ENCODE assay signal across 21 cellular contexts in the genomic region with DNA sequence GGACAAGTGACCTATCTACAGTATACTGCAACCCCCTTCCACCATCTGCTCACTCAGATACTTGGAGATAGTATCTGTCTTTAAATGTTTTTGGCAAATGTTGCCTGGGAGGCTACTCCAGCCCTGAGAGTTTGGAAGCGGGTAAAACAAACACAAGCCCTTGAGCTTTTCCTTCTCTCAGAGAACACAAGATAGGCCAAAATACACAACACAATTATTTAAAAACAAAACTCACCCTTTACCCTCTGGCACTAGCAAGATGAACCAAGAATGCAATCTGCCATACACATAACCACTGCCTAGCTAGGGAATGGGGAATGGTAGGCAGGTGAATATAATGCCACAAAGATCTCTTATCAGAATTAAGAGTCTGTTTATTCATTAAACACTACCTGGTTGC.
DNase-seq lines count a peak whose midpoint lies in the region; ATAC-seq, FAIRE-seq and TF ChIP-seq lines count a peak whose summit lies in the region.
"Had no signal": no experiment of that assay in that cellular context is flagged by ENCODE, and none has a peak within 500 bp of the region (broad histone marks: within the 10 kb centered on the region; RNA-seq: fewer than 3 reads in every experiment).

No MANE protein-coding gene starts in this region.

- no peaks in the 10 kb centered on the region for H4K20me1 ChIP-seq in HepG2 (ENCODE audit: insufficient read depth, low read length)

- no peak overlapping the region for H3K4me2 ChIP-seq in HepG2 (ENCODE audit: low read depth, low read length)
- H3K4me2 ChIP-seq: GM23338 had no signal

- H3K27me3 ChIP-seq in right lobe of liver (peaks cover 0 to 2% of the 10 kb centered on the region in 2 donors), HepG2 (ENCODE audit: control insufficient read depth in 1 of 2, insufficient read depth in 2 of 2, low read length in 2 of 2) (no peaks in the 10 kb centered on the region)

- no peaks in the 10 kb centered on the region for H3K79me2 ChIP-seq in HepG2 (ENCODE audit: insufficient read depth, low read length)

- no peak for TF ChIP-seq POLR2A in right lobe of liver (IDR thresholded peaks at IDR 0.05)
- no peak for TF ChIP-seq POLR2A in HepG2 (IDR thresholded peaks at IDR 0.05; ENCODE audit: insufficient read depth in 1 of 2, low read depth in 2 of 2, low read length in 2 of 2)
- TF ChIP-seq POLR2A in erythroblast (IDR thresholded peaks at IDR 0.05; ENCODE audit: low read length): no peak

- CTCF ChIA-PET in HepG2 (lab: Yijun Ruan, JAX; ENCODE audit: low intra/inter-chr PET ratio, low total read pairs): no interaction called here

- no TSS peak for BruUV-seq in HepG2 (replicated peaks; lab: Mats Ljungman, UMichigan)

- no peaks in the 10 kb centered on the region for H3K36me3 ChIP-seq in right lobe of liver
- no peaks in the 10 kb centered on the region for H3K36me3 ChIP-seq in HepG2 (replicated peaks in 1 of 2; ENCODE audit: control insufficient read depth in 1 of 2, insufficient read depth in 2 of 2, low read length in 2 of 2)

- in situ Hi-C loops in HepG2 (cut with HindIII; ENCODE audit: extremely low pct_ligation_motif_present, low pct_unique_long_range_greater_than_20kb): no loop called here

- TF ChIP-seq EP300 in HepG2 (IDR thresholded peaks at IDR 0.05; ENCODE audit: low read depth in 2 of 2, low read length in 2 of 2) (no peak), HepG2 (CRISPR knock-in tag; IDR thresholded peaks at IDR 0.05; ENCODE audit: borderline replicate concordance) (no peak)

- intact Hi-C loops in right lobe of liver (cut with DNase I): no loop called here
- intact Hi-C loops in HepG2 (cut with micrococcal nuclease; ENCODE audit: unreplicated experiment): no loop called here

- POLR2A ChIA-PET in HepG2 (lab: Yijun Ruan, JAX): no interaction called here

- no peak for TF ChIP-seq RAD21 in HepG2 (CRISPR knock-in tag; IDR thresholded peaks at IDR 0.05)

- H3K4me3 ChIP-seq in right lobe of liver: no peak overlapping the region
- no peak overlapping the region for H3K4me3 ChIP-seq in HepG2 (replicated peaks in 1 of 3; ENCODE audit: insufficient read depth in 1 of 3, low read depth in 2 of 3, low read length in 3 of 3)
- H3K4me3 ChIP-seq: GM12878, GM23338 had no signal

- no peak for FAIRE-seq in HepG2 (lab: Jason Lieb, UNC)
- FAIRE-seq: GM12878, GM19239 had no signal

- no peak overlapping the region for H3K9ac ChIP-seq in HepG2 (ENCODE audit: insufficient read depth, low read depth, low read length)

- H3K9me3 ChIP-seq in right lobe of liver (no peaks in the 10 kb centered on the region), HepG2 (ENCODE audit: low read length) (no peaks in the 10 kb centered on the region)
- H3K9me3 ChIP-seq: Caco-2 had no signal

- WGBS in right lobe of liver (ENCODE audit: insufficient coverage, low coverage, low lambda C conversion rate, missing lambda C conversion rate): 40% methylated on average over 1 of the region's 1 CpG
- WGBS in HepG2 (ENCODE audit: low lambda C conversion rate): 100% methylated on average over 1 of the region's 1 CpG

- H3K4me1 ChIP-seq in right lobe of liver (peaks cover 0 to 3% (median 0%) of the 10 kb centered on the region in 4 donors), HepG2 (ENCODE audit: insufficient read depth, low read length) (no peaks in the 10 kb centered on the region)
- H3K4me1 ChIP-seq: Caco-2 had no signal

- no peak overlapping the region for H3K27ac ChIP-seq in right lobe of liver
- no peak overlapping the region for H3K27ac ChIP-seq in HepG2 (ENCODE audit: extremely low read length, insufficient read depth, low read length)
- H3K27ac ChIP-seq in VCaP: peak overlapping the region; percentile 40

- H2AFZ ChIP-seq in HepG2 (ENCODE audit: low read length): no peak overlapping the region
- H2AFZ ChIP-seq: GM23338 had no signal

- DNase-seq in right lobe of liver (no peak), HepG2 (ENCODE audit: low spot score) (no peak), erythroblast (lab: John Stamatoyannopoulos, UW) (peak; percentile 10 to 72), middle frontal gyrus (ENCODE audit: extremely low spot score, low spot score) (no peak), dermis blood vessel endothelial cell (no peak)
- DNase-seq: 8988T; C1 segment of cervical spinal cord; Caco-2; CD4-positive, CD25-positive, alpha-beta regulatory T cell; CD8-positive, alpha-beta T cell; DMS153; DMS79; EL; GDM1; H9 had no signal

- ATAC-seq in right lobe of liver (peak in 3 of 4 donors; percentile 20 to 70 (median 57)), HepG2 (no peak), GM21717 (IDR thresholded peaks at IDR 0.05; ENCODE audit: unreplicated experiment) (no peak)
- ATAC-seq: CD8-positive, alpha-beta T cell; GM12878; GM23338; HCT116 had no signal

- TF ChIP-seq CTCF in right lobe of liver (IDR thresholded peaks at IDR 0.05) (no peak), HepG2 (CRISPR knock-in tag; IDR thresholded peaks at IDR 0.05) (no peak), VCaP (conservative IDR thresholded peaks at IDR 0.05) (no peak)

TF ChIP-seq in HepG2, 621 proteins besides CTCF, POLR2A, EP300 and RAD21 (continues in another document):
- TF ChIP-seq AHR (CRISPR knock-in tag; IDR thresholded peaks at IDR 0.05) (no peak), THRA (CRISPR knock-in tag; IDR thresholded peaks at IDR 0.05; ENCODE audit: borderline replicate concordance) (no peak), MLX (CRISPR knock-in tag; IDR thresholded peaks at IDR 0.05) (no peak), ZSCAN30 (CRISPR knock-in tag; IDR thresholded peaks at IDR 0.05) (no peak), ZNF768 (CRISPR knock-in tag; IDR thresholded peaks at IDR 0.05) (no peak), ZNF777 (CRISPR knock-in tag; IDR thresholded peaks at IDR 0.05) (no peak), HOXA7 (CRISPR knock-in tag; IDR thresholded peaks at IDR 0.05) (no peak), CBX2 (IDR thresholded peaks at IDR 0.05; ENCODE audit: low read depth, low read length) (no peak), CBX2 (CRISPR knock-in tag; IDR thresholded peaks at IDR 0.05; ENCODE audit: low read depth) (no peak), NPAS2 (CRISPR knock-in tag; IDR thresholded peaks at IDR 0.05; ENCODE audit: borderline replicate concordance) (no peak)
- TF ChIP-seq, protein P1, sequence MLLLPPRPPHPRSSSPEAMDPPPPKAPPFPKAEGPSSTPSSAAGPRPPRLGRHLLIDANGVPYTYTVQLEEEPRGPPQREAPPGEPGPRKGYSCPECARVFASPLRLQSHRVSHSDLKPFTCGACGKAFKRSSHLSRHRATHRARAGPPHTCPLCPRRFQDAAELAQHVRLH (CRISPR knock-in tag; IDR thresholded peaks at IDR 0.05; ENCODE audit: borderline replicate concordance, low read depth): no peak
- TF ChIP-seq, protein P2, sequence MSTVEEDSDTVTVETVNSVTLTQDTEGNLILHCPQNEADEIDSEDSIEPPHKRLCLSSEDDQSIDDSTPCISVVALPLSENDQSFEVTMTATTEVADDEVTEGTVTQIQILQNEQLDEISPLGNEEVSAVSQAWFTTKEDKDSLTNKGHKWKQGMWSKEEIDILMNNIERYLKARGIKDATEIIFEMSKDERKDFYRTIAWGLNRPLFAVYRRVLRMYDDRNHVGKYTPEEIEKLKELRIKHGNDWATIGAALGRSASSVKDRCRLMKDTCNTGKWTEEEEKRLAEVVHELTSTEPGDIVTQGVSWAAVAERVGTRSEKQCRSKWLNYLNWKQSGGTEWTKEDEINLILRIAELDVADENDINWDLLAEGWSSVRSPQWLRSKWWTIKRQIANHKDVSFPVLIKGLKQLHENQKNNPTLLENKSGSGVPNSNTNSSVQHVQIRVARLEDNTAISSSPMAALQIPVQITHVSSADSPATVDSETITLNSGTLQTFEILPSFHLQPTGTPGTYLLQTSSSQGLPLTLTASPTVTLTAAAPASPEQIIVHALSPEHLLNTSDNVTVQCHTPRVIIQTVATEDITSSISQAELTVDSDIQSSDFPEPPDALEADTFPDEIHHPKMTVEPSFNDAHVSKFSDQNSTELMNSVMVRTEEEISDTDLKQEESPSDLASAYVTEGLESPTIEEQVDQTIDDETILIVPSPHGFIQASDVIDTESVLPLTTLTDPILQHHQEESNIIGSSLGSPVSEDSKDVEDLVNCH (CRISPR knock-in tag; IDR thresholded peaks at IDR 0.05): no peak
- TF ChIP-seq, protein P3, sequence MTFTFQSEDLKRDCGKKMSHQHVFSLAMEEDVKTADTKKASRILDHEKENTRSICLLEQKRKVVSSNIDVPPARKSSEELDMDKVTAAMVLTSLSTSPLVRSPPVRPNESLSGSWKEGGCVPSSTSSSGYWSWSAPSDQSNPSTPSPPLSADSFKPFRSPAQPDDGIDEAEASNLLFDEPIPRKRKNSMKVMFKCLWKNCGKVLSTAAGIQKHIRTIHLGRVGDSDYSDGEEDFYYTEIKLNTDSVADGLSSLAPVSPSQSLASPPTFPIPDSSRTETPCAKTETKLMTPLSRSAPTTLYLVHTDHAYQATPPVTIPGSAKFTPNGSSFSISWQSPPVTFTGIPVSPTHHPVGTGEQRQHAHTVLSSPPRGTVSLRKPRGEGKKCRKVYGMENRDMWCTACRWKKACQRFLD (CRISPR knock-in tag; IDR thresholded peaks at IDR 0.05; ENCODE audit: borderline replicate concordance): no peak

Comparison
In these comparisons a context has a peak if more than half of its experiments do, and no peak if none do; other contexts are left out.
1. ATAC-seq: peak in right lobe of liver (3 of 4); none in HepG2 (single experiment) and GM21717 (single experiment).
2. DNase-seq: peak in erythroblast (2 of 2); none in right lobe of liver (0 of 3), HepG2 (single experiment), middle frontal gyrus (single experiment) and dermis blood vessel endothelial cell (single experiment).